1 cellular context compared by ENCODE assay signal in genomic region chr4:140662082-140662869, GRCh38.
TF ChIP-seq lines count a peak whose summit lies in the region.

No MANE protein-coding gene starts in this region.

TF ChIP-seq in SK-N-SH treated with all-trans-retinoic acid at 6 μM for 48 hours, 23 proteins besides CTCF, POLR2A, EP300 and RAD21 (continued from another document):
- TF ChIP-seq, protein P1, sequence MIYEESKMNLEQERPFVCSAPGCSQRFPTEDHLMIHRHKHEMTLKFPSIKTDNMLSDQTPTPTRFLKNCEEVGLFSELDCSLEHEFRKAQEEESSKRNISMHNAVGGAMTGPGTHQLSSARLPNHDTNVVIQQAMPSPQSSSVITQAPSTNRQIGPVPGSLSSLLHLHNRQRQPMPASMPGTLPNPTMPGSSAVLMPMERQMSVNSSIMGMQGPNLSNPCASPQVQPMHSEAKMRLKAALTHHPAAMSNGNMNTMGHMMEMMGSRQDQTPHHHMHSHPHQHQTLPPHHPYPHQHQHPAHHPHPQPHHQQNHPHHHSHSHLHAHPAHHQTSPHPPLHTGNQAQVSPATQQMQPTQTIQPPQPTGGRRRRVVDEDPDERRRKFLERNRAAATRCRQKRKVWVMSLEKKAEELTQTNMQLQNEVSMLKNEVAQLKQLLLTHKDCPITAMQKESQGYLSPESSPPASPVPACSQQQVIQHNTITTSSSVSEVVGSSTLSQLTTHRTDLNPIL (CRISPR knock-in tag; IDR thresholded peaks at IDR 0.05; ENCODE audit: low read depth), result no peak
- no peak for TF ChIP-seq GLIS3 (CRISPR knock-in tag; IDR thresholded peaks at IDR 0.05)
TF ChIP-seq in SK-N-SH treated with all-trans-retinoic acid at 6 μM for 48 hours: peak in this region for 0.
